8 cellular contexts compared by ENCODE assay signal in genomic region chr6:111872521-111873177, GRCh38. TPM values are rescaled to one million over a fixed set of nuclear protein-coding genes. Genes with fewer than 3 reads are reported as not detected.
DNase-seq lines count a peak whose midpoint lies in the region; ATAC-seq and TF ChIP-seq lines count a peak whose summit lies in the region.

No MANE protein-coding gene starts in this region.

- peaks cover 57 to 60% of the 10 kb centered on the region in 2 donors for H3K4me1 Mint-ChIP-seq in natural killer cell

- DNase-seq in GM10248 (ENCODE audit: extremely low spot score): peak; percentile 48
- peak; percentile 73 for DNase-seq in HEK293T (ENCODE audit: extremely low spot score)
- peak; percentile 23 for DNase-seq in NCI-H1694 (lab: John Stamatoyannopoulos, UW)
- peak; percentile 47 for DNase-seq in activated T-cell treated with anti-CD3 and anti-CD28 coated beads for 1 hour (ENCODE audit: low read depth)
- DNase-seq in esophagus muscularis mucosa (ENCODE audit: extremely low spot score): no peak
- DNase-seq in natural killer cell: peak; percentile 70
- DNase-seq in stomach: no peak
- DNase-seq in OCI-M2 (lab: John Stamatoyannopoulos, UW; ENCODE audit: unreplicated experiment): no peak

- TF ChIP-seq EP300 in esophagus muscularis mucosa (IDR thresholded peaks at IDR 0.05): no peak
- TF ChIP-seq EP300 in stomach (IDR thresholded peaks at IDR 0.05): no peak

- peak overlapping the region; percentile 83 to 97 for H3K27ac Mint-ChIP-seq in natural killer cell

- H3K9me3 Mint-ChIP-seq in natural killer cell: no peaks in the 10 kb centered on the region

- TF ChIP-seq CTCF in GM10248 (IDR thresholded peaks at IDR 0.05; ENCODE audit: control extremely low read depth, extremely low read depth, low read depth, missing control alignments) (no peak), esophagus muscularis mucosa (IDR thresholded peaks at IDR 0.05) (peak in 1 of 3 experiments; percentile 4), natural killer cell (IDR thresholded peaks at IDR 0.05) (no peak), stomach (IDR thresholded peaks at IDR 0.05) (no peak)

- H3K27me3 ChIP-seq in esophagus muscularis mucosa (peaks cover 0 to 14% (median 0%) of the 10 kb centered on the region in 4 donors), stomach (peaks cover 0 to 11% (median 0%) of the 10 kb centered on the region in 3 donors)

- H3K4me3 ChIP-seq in esophagus muscularis mucosa (peak overlapping the region; percentile 71 to 84 (median 73)), stomach (peak overlapping the region; percentile 68 to 88 (median 79))

- CTCF ChIA-PET in GM10248 (lab: Yijun Ruan, JAX) (interaction anchor here (0.9 to 1.6 kb wide), 7 partner anchors 8 to 168 kb away, joined by 3 to 7 read pairs (median 3); no protein-coding TSS in a partner anchor), HEK293T (lab: Yijun Ruan, JAX) (interaction anchor here (0.6 to 1.3 kb wide), 3 partner anchors 109 to 215 kb away, joined by 3 to 5 read pairs (median 3); no protein-coding TSS in a partner anchor)

- H3K36me3 ChIP-seq in esophagus muscularis mucosa: no peaks in the 10 kb centered on the region
- no peaks in the 10 kb centered on the region for H3K36me3 ChIP-seq in stomach

- intact Hi-C loops in esophagus muscularis mucosa (cut with DNase I): loop anchor here (5.0 to 10.0 kb wide), 3 partner anchors 125 to 170 kb away; no protein-coding TSS in a partner anchor
- intact Hi-C loops in natural killer cell (cut with micrococcal nuclease): loop anchor here (2.0 to 5.0 kb wide), 7 partner anchors 60 to 614 kb away; partner anchors contain the start of genes FAM229B and TUBE1
- intact Hi-C loops in stomach (cut with DNase I; ENCODE audit: low total_unique reads): loop anchor here (10.0 kb wide), 2 partner anchors 122 to 148 kb away; no protein-coding TSS in a partner anchor

- H3K4me1 ChIP-seq in esophagus muscularis mucosa: peaks cover 3 to 29% (median 24%) of the 10 kb centered on the region in 4 donors
- peaks cover 5 to 48% (median 36%) of the 10 kb centered on the region in 4 donors for H3K4me1 ChIP-seq in stomach

- H3K27ac ChIP-seq in esophagus muscularis mucosa (replicated peaks in 1 of 4) (peak overlapping the region; percentile 68 to 84 (median 80)), stomach (peak overlapping the region; percentile 77 to 92 (median 90))

- H3K9me3 ChIP-seq in esophagus muscularis mucosa (no peaks in the 10 kb centered on the region), stomach (peaks cover 0 to 6% (median 0%) of the 10 kb centered on the region in 4 donors)

- under 1% methylated on average over 21 of the region's 78 CpGs for WGBS in esophagus muscularis mucosa
- 0 to 2% (median 1%) methylated on average over 12 to 78 of the region's 78 CpGs for WGBS in stomach, 5 donors

- no peaks in the 10 kb centered on the region for H3K36me3 Mint-ChIP-seq in natural killer cell

- POLR2A ChIA-PET in GM10248 (lab: Yijun Ruan, JAX) (no interaction called here), HEK293T (lab: Yijun Ruan, JAX) (interaction anchor here (0.9 to 2.0 kb wide), 6 partner anchors 26 to 127 kb away, joined by 3 to 8 read pairs (median 4); no protein-coding TSS in a partner anchor)

- peak overlapping the region; percentile 98 for H3K4me3 Mint-ChIP-seq in natural killer cell

- peak; percentile 27 to 40 (median 38) for ATAC-seq in natural killer cell

- TF ChIP-seq POLR2A in esophagus muscularis mucosa (IDR thresholded peaks at IDR 0.05; ENCODE audit: low read depth) (no peak), stomach (IDR thresholded peaks at IDR 0.05) (no peak)

- no peaks in the 10 kb centered on the region for H3K27me3 Mint-ChIP-seq in natural killer cell (ENCODE audit: low read depth in 2 of 2)

TF ChIP-seq in HEK293T, 16 proteins besides CTCF, POLR2A, EP300 and RAD21:
- TF ChIP-seq SUZ12 (IDR thresholded peaks at IDR 0.05): no peak
- peak; percentile 7; the same call in 1 of the 2 replicates for TF ChIP-seq FOXM1 (IDR thresholded peaks at IDR 0.05; ENCODE audit: borderline replicate concordance)
- TF ChIP-seq LEF1 (IDR thresholded peaks at IDR 0.05; ENCODE audit: borderline replicate concordance): 0 out of 2 replicates have a peak, but pooled peaks have one; percentile 53
TF ChIP-seq in HEK293T: peak in this region for 2.

RNA-seq across cellular contexts. Expression of gene FYN, which starts 0.6 kb away (rescaled TPM):
- total RNA-seq in esophagus muscularis mucosa: 10 to 100 TPM; 37.8 to 65.8 (median 53.8) TPM
- 100 to 1,000 TPM; 616 to 757 (median 713) TPM for total RNA-seq in natural killer cell
- total RNA-seq in stomach: 100 to 1,000 TPM in 2 of 5 donors, 10 to 100 TPM in 2, 1 to 10 TPM in 1; 8.4 to 146 (median 81.7) TPM
- 10 to 100 TPM; 15.8 to 22.7 (median 18.0) TPM for polyA plus RNA-seq in stomach

Comparison
In these comparisons a context has a peak if more than half of its experiments do, and no peak if none do; other contexts are left out.
1. DNase-seq: peak in GM10248 (single experiment), HEK293T (single experiment), NCI-H1694 (single experiment), activated T-cell treated with anti-CD3 and anti-CD28 coated beads for 1 hour (single experiment) and natural killer cell (single experiment); none in esophagus muscularis mucosa (single experiment), stomach (single experiment) and OCI-M2 (single experiment).
2. RNA of gene FYN, which starts 0.6 kb away (total RNA-seq): 616 to 757 TPM in natural killer cell; 8.4 to 146 TPM in stomach and 37.8 to 65.8 TPM in esophagus muscularis mucosa; every median in the first group is over 4 times any median in the second.